25 cellular contexts compared by ENCODE assay signal in genomic region chr10:28801247-28801646, GRCh38.
DNase-seq lines count a peak whose midpoint lies in the region; ATAC-seq and TF ChIP-seq lines count a peak whose summit lies in the region.
"Had no signal": no experiment of that assay in that cellular context is flagged by ENCODE, and none has a peak within 500 bp of the region (broad histone marks: within the 10 kb centered on the region; RNA-seq: fewer than 3 reads in every experiment).

No MANE protein-coding gene starts in this region.

- no peak overlapping the region for H3K9ac ChIP-seq in smooth muscle cell (ENCODE audit: low read depth)
- H3K9ac ChIP-seq: BLaER1 treated with 17β-estradiol and CSF1 and Interleukin-3, amounts not matched to agents 10 nM and 100 nM had no signal

- peaks cover 14% of the 10 kb centered on the region for H3F3A ChIP-seq in smooth muscle cell (ENCODE audit: low read depth)

- H3K4me1 ChIP-seq in HEK293 (ENCODE audit: control insufficient read depth, insufficient read depth, low read length) (no peaks in the 10 kb centered on the region; the same call in 1 of the 2 replicates), smooth muscle cell (ENCODE audit: low read depth) (peaks cover 9% of the 10 kb centered on the region)

- over 99% methylated on average over 5 of the region's 5 CpGs for whole genome bisulfite sequencing in smooth muscle cell (ENCODE audit: low lambda C conversion rate)

- H3K4me1 Mint-ChIP-seq in WTC11 = peaks cover 34% of the 10 kb centered on the region
- H3K4me1 Mint-ChIP-seq in stimulated activated naive CD8-positive, alpha-beta T cell treated with anti-CD3 and anti-CD28 coated beads, Interleukin-15, amount 100 ng/mL, for 72 hours = no peaks in the 10 kb centered on the region
- H3K4me1 Mint-ChIP-seq: B cell; CD14-positive monocyte; CD8-positive, alpha-beta memory T cell had no signal

- no peaks in the 10 kb centered on the region for H3K36me3 Mint-ChIP-seq in WTC11
- H3K36me3 Mint-ChIP-seq: CD14-positive monocyte; CD8-positive, alpha-beta memory T cell had no signal

- in situ Hi-C loops in brain microvascular endothelial cell (cut with HindIII; ENCODE audit: low pct_ligation_motif_present, low sequenced_read_pairs) = no loop called here

- CTCF ChIA-PET in HEK293 (lab: Yijun Ruan, JAX) = no interaction called here
- CTCF ChIA-PET in WTC11 (lab: Charles Lee) = no interaction called here

- DNase-seq in WTC11 (ENCODE audit: low spot score) = no peak
- DNase-seq in islet precursor cell = peak; percentile 24
- DNase-seq in smooth muscle cell (lab: John Stamatoyannopoulos, UW; ENCODE audit: unreplicated experiment) = no peak
- DNase-seq in GM19238 (ENCODE audit: insufficient read length, low spot score) = no peak
- DNase-seq in stimulated activated naive CD8-positive, alpha-beta T cell treated with anti-CD3 and anti-CD28 coated beads, Interleukin-15, amount 100 ng/mL, for 72 hours = no peak
- DNase-seq in brain microvascular endothelial cell = no peak
- no peak for DNase-seq in AG08396 (ENCODE audit: low spot score)
- DNase-seq: 8988T; ACHN; CD4-positive, alpha-beta T cell; CD8-positive, alpha-beta memory T cell; DMS 273 treated with DMSO at 0.1 percent for 48 hours; DMS79; EL; GDM1; H9; HFFc6 had no signal

- H3K4me3 ChIP-seq in HEK293 (ENCODE audit: low read depth, low read length) (no peak overlapping the region), smooth muscle cell (no peak overlapping the region), brain microvascular endothelial cell (ENCODE audit: low read depth, low read length) (no peak overlapping the region)
- H3K4me3 ChIP-seq: A549; BLaER1 treated with 17β-estradiol and CSF1 and Interleukin-3, amounts not matched to agents 10 nM and 100 nM; GM12878; GM23338 had no signal

- H3K4me3 Mint-ChIP-seq in WTC11 = no peak overlapping the region
- H3K4me3 Mint-ChIP-seq in stimulated activated naive CD8-positive, alpha-beta T cell treated with anti-CD3 and anti-CD28 coated beads, Interleukin-15, amount 100 ng/mL, for 72 hours = no peak overlapping the region
- H3K4me3 Mint-ChIP-seq: B cell; CD14-positive monocyte; CD4-positive, alpha-beta T cell; CD8-positive, alpha-beta memory T cell; GM23338; H9; HFFc6 had no signal

- H3K4me2 ChIP-seq in smooth muscle cell = peak overlapping the region; percentile 58
- H3K4me2 ChIP-seq: A549, GM23338 had no signal

- H3K9me3 Mint-ChIP-seq in WTC11 = no peaks in the 10 kb centered on the region
- H3K9me3 Mint-ChIP-seq in stimulated activated naive CD8-positive, alpha-beta T cell treated with anti-CD3 and anti-CD28 coated beads, Interleukin-15, amount 100 ng/mL, for 72 hours = no peaks in the 10 kb centered on the region
- H3K9me3 Mint-ChIP-seq: CD4-positive, alpha-beta T cell; CD8-positive, alpha-beta memory T cell; H9; HFFc6 had no signal

- H3K36me3 ChIP-seq in HEK293 (ENCODE audit: control insufficient read depth in 2 of 2, insufficient read depth in 1 of 2, low read length in 2 of 2) = no peaks in the 10 kb centered on the region
- H3K36me3 ChIP-seq in smooth muscle cell (ENCODE audit: low read depth) = no peaks in the 10 kb centered on the region
- H3K36me3 ChIP-seq in brain microvascular endothelial cell (replicated peaks) = no peaks in the 10 kb centered on the region
- H3K36me3 ChIP-seq: BLaER1 treated with 17β-estradiol and CSF1 and Interleukin-3, amounts not matched to agents 10 nM and 100 nM had no signal

- no peaks in the 10 kb centered on the region for H4K20me1 ChIP-seq in smooth muscle cell (ENCODE audit: low read depth)
- H4K20me1 ChIP-seq: BLaER1 treated with 17β-estradiol and CSF1 and Interleukin-3, amounts not matched to agents 10 nM and 100 nM had no signal

- H3K27me3 ChIP-seq in smooth muscle cell (ENCODE audit: low read depth) (no peaks in the 10 kb centered on the region), brain microvascular endothelial cell (replicated peaks) (no peaks in the 10 kb centered on the region)

- H3K27ac Mint-ChIP-seq in WTC11 = no peak overlapping the region
- H3K27ac Mint-ChIP-seq in stimulated activated naive CD8-positive, alpha-beta T cell treated with anti-CD3 and anti-CD28 coated beads, Interleukin-15, amount 100 ng/mL, for 72 hours = no peak overlapping the region
- H3K27ac Mint-ChIP-seq: B cell; CD14-positive monocyte; CD4-positive, alpha-beta T cell; CD8-positive, alpha-beta memory T cell; GM23338; H9; HFFc6 had no signal

- TF ChIP-seq CTCF in HEK293 (tag by site-specific recombination; IDR thresholded peaks at IDR 0.05) (no peak), WTC11 (IDR thresholded peaks at IDR 0.05) (no peak), smooth muscle cell (IDR thresholded peaks at IDR 0.05; ENCODE audit: borderline replicate concordance, insufficient read depth, poor library complexity, severe bottlenecking) (no peak), brain microvascular endothelial cell (IDR thresholded peaks at IDR 0.05; ENCODE audit: low read depth, low read length, missing control alignments) (no peak)

- no peak overlapping the region for H2AFZ ChIP-seq in smooth muscle cell (ENCODE audit: low read depth)

- no peaks in the 10 kb centered on the region for H3K9me3 ChIP-seq in HEK293 (ENCODE audit: control insufficient read depth, insufficient read depth, low read depth, low read length)
- no peaks in the 10 kb centered on the region for H3K9me3 ChIP-seq in smooth muscle cell (replicated peaks; ENCODE audit: low read depth)
- H3K9me3 ChIP-seq: A549 had no signal

- POLR2A ChIA-PET in HEK293 (lab: Yijun Ruan, JAX) (no interaction called here), WTC11 (lab: Charles Lee) (no interaction called here)

- no peaks in the 10 kb centered on the region for H3K27me3 Mint-ChIP-seq in WTC11 (ENCODE audit: low read depth)
- peaks cover 26% of the 10 kb centered on the region for H3K27me3 Mint-ChIP-seq in stimulated activated naive CD8-positive, alpha-beta T cell treated with anti-CD3 and anti-CD28 coated beads, Interleukin-15, amount 100 ng/mL, for 72 hours

- H3K79me2 ChIP-seq in smooth muscle cell (ENCODE audit: low read depth) = no peaks in the 10 kb centered on the region

- no peak for ATAC-seq in WTC11
- no peak for ATAC-seq in stimulated activated naive CD8-positive, alpha-beta T cell treated with anti-CD3 and anti-CD28 coated beads, Interleukin-15, amount 100 ng/mL, for 72 hours
- ATAC-seq: A549, GM12878, GM23338, HCT116 had no signal

- H3K27ac ChIP-seq in HEK293 (ENCODE audit: extremely low read depth, low read depth, low read length) = no peak overlapping the region
- H3K27ac ChIP-seq in smooth muscle cell (ENCODE audit: low read depth) = no peak overlapping the region
- H3K27ac ChIP-seq in brain microvascular endothelial cell = no peak overlapping the region
- H3K27ac ChIP-seq: A549; BLaER1 treated with 17β-estradiol and CSF1 and Interleukin-3, amounts not matched to agents 10 nM and 100 nM had no signal

TF ChIP-seq in HEK293, 187 proteins besides CTCF, POLR2A, EP300 and RAD21:
- TF ChIP-seq ZNF677 (tag by site-specific recombination; IDR thresholded peaks at IDR 0.05) = no peak
- TF ChIP-seq ZNF121 (tag by site-specific recombination; IDR thresholded peaks at IDR 0.05) = peak; percentile 47; the same call in 1 of the 2 replicates
TF ChIP-seq in HEK293: peak in this region for 1.

TF ChIP-seq in WTC11, 78 proteins besides CTCF, POLR2A, EP300 and RAD21:
- TF ChIP-seq FOXP4 (CRISPR knock-in tag; IDR thresholded peaks at IDR 0.05) (no peak), ZNF121 (CRISPR knock-in tag; IDR thresholded peaks at IDR 0.05) (peak; percentile 85), AR (CRISPR knock-in tag; IDR thresholded peaks at IDR 0.05) (no peak)

Comparison
In these comparisons a context has a peak if more than half of its experiments do, and no peak if none do; other contexts are left out.
1. Of the 8 proteins assayed by ChIP-seq in both HEK293 and WTC11: peak only in HEK293: none; only in WTC11: none; in both: ZNF121; in neither: 7.